Comparison of ENCODE assay signal across 31 cellular contexts in the genomic region with DNA sequence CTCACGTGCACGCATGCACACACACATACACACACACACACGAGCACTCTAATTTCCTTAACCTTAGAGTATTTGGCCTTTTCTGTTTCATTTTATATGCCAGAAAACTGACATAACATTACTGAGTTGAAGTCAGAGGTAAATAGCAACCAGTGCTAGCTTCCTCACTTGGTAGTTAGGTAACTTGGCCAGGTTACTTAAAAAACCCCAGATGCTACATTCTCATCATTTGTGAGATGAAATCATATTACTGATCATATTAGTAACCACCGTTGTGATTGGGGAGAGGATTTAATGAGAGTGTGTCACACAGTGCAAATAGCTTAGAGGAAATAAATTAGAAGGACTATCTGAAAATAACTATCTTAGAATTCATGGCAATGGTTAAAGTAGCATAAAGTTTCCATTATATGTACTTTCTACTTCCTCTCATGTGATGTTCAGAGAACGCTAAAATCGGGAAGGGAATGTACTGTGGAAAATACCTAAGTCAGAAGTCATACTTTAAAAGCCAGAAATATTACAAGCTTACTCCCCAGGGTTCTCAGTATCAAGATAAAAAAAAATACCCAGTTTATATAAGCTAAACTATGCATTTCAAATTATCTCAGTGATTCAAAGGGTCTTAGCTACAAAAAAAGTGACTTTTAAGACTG.
"Had no signal": no experiment of that assay in that cellular context is flagged by ENCODE, and none has a peak within 500 bp of the region (broad histone marks: within the 10 kb centered on the region; RNA-seq: fewer than 3 reads in every experiment).

No MANE protein-coding gene starts in this region.

- H3K9ac ChIP-seq: parathyroid adenoma had no signal

- H2AFZ ChIP-seq: parathyroid adenoma had no signal

- DNase-seq: activated CD4-positive, alpha-beta T cell treated with anti-CD3 and anti-CD28 coated beads for 4 hours; activated CD4-positive, alpha-beta T cell treated with anti-CD3 and anti-CD28 coated beads, Interleukin-2, amount 50 U/mL, for 4 hours; activated naive CD4-positive, alpha-beta T cell; activated T-cell treated with anti-CD3 and anti-CD28 coated beads for 4 hours; activated T-cell treated with anti-CD3 and anti-CD28 coated beads, Interleukin-2, amount 50 U/mL, for 72 hours; aorta; body of pancreas; cerebellar nuclear complex; effector memory CD8-positive, alpha-beta T cell; erythroblast; foreskin keratinocyte; heart right ventricle; kidney glomerular epithelial cell; lower lobe of right lung; mesenchymal stem cell; naive thymus-derived CD8-positive, alpha-beta T cell; nucleus accumbens; psoas muscle; spleen; stimulated activated naive CD4-positive, alpha-beta T cell treated with Interleukin-2 at 50 U/mL for 16 hours; T-helper 9 cell; testis; upper lobe of right lung had no signal

- ATAC-seq: activated naive CD4-positive, alpha-beta T cell treated with anti-CD3 and anti-CD28 coated beads, Interleukin-2, amount 50 U/mL, for 72 hours; activated T-cell treated with anti-CD3 and anti-CD28 coated beads, Interleukin-2, amount 50 U/mL, for 72 hours; body of pancreas; effector memory CD8-positive, alpha-beta T cell; foreskin keratinocyte; heart right ventricle; left lobe of liver; lower lobe of right lung; naive thymus-derived CD8-positive, alpha-beta T cell; psoas muscle; upper lobe of right lung had no signal

- H3K27me3 ChIP-seq: body of pancreas, cardiac muscle cell, foreskin keratinocyte, heart right ventricle, right atrium auricular region, spleen, testis, upper lobe of right lung had no signal

- FAIRE-seq: TTC549 had no signal

- H3K36me3 ChIP-seq: cardiac muscle cell, heart right ventricle, lower lobe of right lung, right atrium auricular region, spleen, upper lobe of right lung had no signal

- H3K4me3 ChIP-seq: body of pancreas, cardiac muscle cell, coronary artery, heart right ventricle, lower lobe of right lung, psoas muscle, right atrium auricular region, spleen, testis, upper lobe of right lung had no signal

- H3K9me3 ChIP-seq: body of pancreas, heart right ventricle, lower lobe of right lung, psoas muscle, right atrium auricular region, testis, upper lobe of right lung had no signal

- H3K27ac ChIP-seq: body of pancreas, cardiac muscle cell, foreskin keratinocyte, heart right ventricle, lower lobe of right lung, parathyroid adenoma, psoas muscle, right atrium auricular region, spleen, testis, upper lobe of right lung, VCaP had no signal

- H3K79me2 ChIP-seq: parathyroid adenoma had no signal

- H3K4me1 ChIP-seq: body of pancreas, heart right ventricle, lower lobe of right lung, parathyroid adenoma, psoas muscle, right atrium auricular region, spleen, testis, upper lobe of right lung had no signal
